Comparison of ENCODE assay signal across 8 cellular contexts in genomic region chr7:16660702-16661464, GRCh38. TPM values are rescaled to one million over a fixed set of nuclear protein-coding genes. Genes with fewer than 3 reads are reported as not detected.
DNase-seq lines count a peak whose midpoint lies in the region; ATAC-seq, FAIRE-seq and TF ChIP-seq lines count a peak whose summit lies in the region.
"Had no signal": no experiment of that assay in that cellular context is flagged by ENCODE, and none has a peak within 500 bp of the region (broad histone marks: within the 10 kb centered on the region; RNA-seq: fewer than 3 reads in every experiment).

No MANE protein-coding gene starts in this region.

- intact Hi-C loops in endothelial cell of umbilical vein (cut with micrococcal nuclease), result loop anchor here (2.0 kb wide), 1 partner anchor 14 kb away; the partner anchor contains the start of gene BZW2

- no peak for DNase-seq in GM23338 (ENCODE audit: low spot score)
- peak; percentile 66 for DNase-seq in NCI-H345 (lab: John Stamatoyannopoulos, UW)
- DNase-seq in endothelial cell of umbilical vein (ENCODE audit: low read depth, low spot score), result peak; percentile 75
- DNase-seq in trophoblast cell, result peak in 1 of 2 donors; percentile 93
- DNase-seq in NCI-H524 treated with DMSO at 0.1 percent for 48 hours (lab: John Stamatoyannopoulos, UW), result no peak
- DNase-seq: amniotic stem cell had no signal

- H3K4me3 ChIP-seq in GM23338, result no peak overlapping the region
- H3K4me3 ChIP-seq in endothelial cell of umbilical vein (replicated peaks in 1 of 3; ENCODE audit: insufficient read depth in 1 of 3, low read depth in 1 of 3, low read length in 3 of 3), result no peak overlapping the region
- H3K4me3 ChIP-seq in trophoblast cell (ENCODE audit: low read depth, low read length), result no peak overlapping the region

- H3K27ac Mint-ChIP-seq in GM23338, result no peak overlapping the region

- peak; percentile 72 for FAIRE-seq in endothelial cell of umbilical vein (lab: Jason Lieb, UNC)

- CTCF ChIA-PET in endothelial cell of umbilical vein (lab: Charles Lee), result interaction anchor here (1.0 kb wide), 1 partner anchor 34 kb away, joined by 3 read pairs; no protein-coding TSS in a partner anchor

- H3K36me3 Mint-ChIP-seq in GM23338 (ENCODE audit: low read depth), result peaks cover 7% of the 10 kb centered on the region

- no peaks in the 10 kb centered on the region for H3K9me2 ChIP-seq in GM23338 (ENCODE audit: insufficient read depth)

- no peaks in the 10 kb centered on the region for H3K9me3 Mint-ChIP-seq in GM23338

- H3K4me3 Mint-ChIP-seq in GM23338, result no peak overlapping the region

- dilution Hi-C loops in endothelial cell of umbilical vein (cut with MboI; ENCODE audit: extremely low pct_ligation_motif_present, low sequenced_read_pairs), result no loop called here

- peak overlapping the region; percentile 91 for H4K91ac ChIP-seq in trophoblast cell (ENCODE audit: low read depth, low read length)

- H3K9me3 ChIP-seq in endothelial cell of umbilical vein (replicated peaks; ENCODE audit: control insufficient read depth, insufficient read depth, low read length) (no peaks in the 10 kb centered on the region), trophoblast cell (ENCODE audit: insufficient read depth, low read depth, low read length) (no peaks in the 10 kb centered on the region)

- H2AFZ ChIP-seq in GM23338 (no peak overlapping the region), endothelial cell of umbilical vein (ENCODE audit: low read depth, low read length) (no peak overlapping the region), trophoblast cell (ENCODE audit: insufficient read depth, low read length, poor library complexity) (no peak overlapping the region)

- TF ChIP-seq CTCF in GM23338 (conservative IDR thresholded peaks at IDR 0.05; ENCODE audit: low read depth in 2 of 2) (no peak), endothelial cell of umbilical vein (IDR thresholded peaks at IDR 0.05; ENCODE audit: extremely low read depth in 1 of 2, insufficient read depth in 1 of 2, low read depth in 1 of 2, low read length in 2 of 2) (no peak)

- no CpG with 5 or more reads among the region's 5 CpGs for WGBS in trophoblast cell (ENCODE audit: extremely low coverage, insufficient coverage, insufficient read length)

- H3K18ac ChIP-seq in trophoblast cell (ENCODE audit: low read length), result peak overlapping the region; percentile 91

- peak overlapping the region; percentile 76 for H2BK120ac ChIP-seq in trophoblast cell (ENCODE audit: insufficient read depth, low read length, poor library complexity)

- H3K4me2 ChIP-seq in GM23338 (0 out of 2 replicates have a peak overlapping the region, but pooled peaks have one; percentile 15), endothelial cell of umbilical vein (ENCODE audit: insufficient read depth, low read length) (peak overlapping the region; percentile 48), trophoblast cell (ENCODE audit: low read length) (peak overlapping the region; percentile 44)

- peaks cover 43% of the 10 kb centered on the region for H3K4me1 ChIP-seq in GM23338 (ENCODE audit: insufficient read depth)
- peaks cover 21% of the 10 kb centered on the region for H3K4me1 ChIP-seq in endothelial cell of umbilical vein (ENCODE audit: control insufficient read depth, extremely low read depth, insufficient read depth, low read length)
- H3K4me1 ChIP-seq in trophoblast cell (ENCODE audit: control insufficient read depth in 1 of 2, insufficient read depth in 2 of 2, low read length in 2 of 2), result peaks cover 5 to 10% of the 10 kb centered on the region in 2 experiments

- ATAC-seq in GM23338 (no peak), GM18502 (IDR thresholded peaks at IDR 0.05; ENCODE audit: poor library complexity, unreplicated experiment) (no peak), HG03432 (IDR thresholded peaks at IDR 0.05; ENCODE audit: unreplicated experiment) (no peak)

- no peaks in the 10 kb centered on the region for H3K9me1 ChIP-seq in endothelial cell of umbilical vein (replicated peaks; ENCODE audit: control insufficient read depth, extremely low read depth, insufficient read depth, low read length)

- H3K9ac ChIP-seq in endothelial cell of umbilical vein (replicated peaks; ENCODE audit: extremely low read depth, insufficient read depth, low read length) (no peak overlapping the region), trophoblast cell (ENCODE audit: low read length) (no peak overlapping the region)

- H3K27ac ChIP-seq in GM23338 (ENCODE audit: low read depth) (no peak overlapping the region), endothelial cell of umbilical vein (ENCODE audit: insufficient read depth, low read depth, low read length) (peak overlapping the region; percentile 19), trophoblast cell (ENCODE audit: low read depth, low read length) (peak overlapping the region; percentile 84)

- peak overlapping the region; percentile 91 for H2BK12ac ChIP-seq in trophoblast cell (ENCODE audit: low read length)

- H4K20me1 ChIP-seq in GM23338 (replicated peaks; ENCODE audit: insufficient read depth) (peaks cover 19% of the 10 kb centered on the region; the same call in 1 of the 2 replicates), endothelial cell of umbilical vein (replicated peaks; ENCODE audit: control insufficient read depth, extremely low read depth, insufficient read depth, low read length) (peaks cover 2% of the 10 kb centered on the region)

- no peaks in the 10 kb centered on the region for H3F3A ChIP-seq in GM23338 (replicated peaks; ENCODE audit: low read depth)

- peak overlapping the region; percentile 22 for H4K8ac ChIP-seq in trophoblast cell (ENCODE audit: low read depth, low read length)

- H3K4me1 Mint-ChIP-seq in GM23338, result peaks cover 44% of the 10 kb centered on the region

- peak overlapping the region; percentile 97 for H3K4ac ChIP-seq in trophoblast cell (ENCODE audit: low read depth, low read length)

- peak overlapping the region; percentile 85 for H3K14ac ChIP-seq in trophoblast cell (ENCODE audit: low read length)

- BruUV-seq in endothelial cell of umbilical vein (replicated peaks; lab: Mats Ljungman, UMichigan), result no TSS peak

- H3K27me3 Mint-ChIP-seq in GM23338 (ENCODE audit: insufficient read depth, low read depth, poor library complexity), result peaks cover 1% of the 10 kb centered on the region

- H3K79me2 ChIP-seq in GM23338 (replicated peaks; ENCODE audit: insufficient read depth) (peaks cover 97% of the 10 kb centered on the region), endothelial cell of umbilical vein (ENCODE audit: control insufficient read depth, insufficient read depth, low read length) (peaks cover 91% of the 10 kb centered on the region), trophoblast cell (ENCODE audit: control insufficient read depth, insufficient read depth, low read length, poor library complexity) (peaks cover 9% of the 10 kb centered on the region)

- H3K79me1 ChIP-seq in trophoblast cell (ENCODE audit: low read length), result peaks cover 21% of the 10 kb centered on the region

- no peak for TF ChIP-seq POLR2A in endothelial cell of umbilical vein (IDR thresholded peaks at IDR 0.05; ENCODE audit: low read depth, low read length)

- H3K23ac ChIP-seq in trophoblast cell (ENCODE audit: low read length), result peak overlapping the region; percentile 60

- H2BK5ac ChIP-seq in trophoblast cell (ENCODE audit: low read depth, low read length, poor library complexity), result peak overlapping the region; percentile 92

- H3K27me3 ChIP-seq in GM23338 (ENCODE audit: insufficient read depth) (no peaks in the 10 kb centered on the region), endothelial cell of umbilical vein (ENCODE audit: control insufficient read depth in 2 of 2, insufficient read depth in 2 of 2, low read length in 2 of 2) (no peaks in the 10 kb centered on the region), trophoblast cell (ENCODE audit: insufficient read depth, low read length) (no peaks in the 10 kb centered on the region)

- H3K36me3 ChIP-seq in GM23338 (ENCODE audit: insufficient read depth), result no peaks in the 10 kb centered on the region
- no peaks in the 10 kb centered on the region for H3K36me3 ChIP-seq in endothelial cell of umbilical vein (ENCODE audit: control insufficient read depth in 2 of 2, extremely low read depth in 1 of 2, insufficient read depth in 2 of 2, low read length in 2 of 2)
- H3K36me3 ChIP-seq in trophoblast cell (ENCODE audit: control insufficient read depth in 1 of 2, insufficient read depth in 2 of 2, low read length in 2 of 2), result peaks cover 0 to 1% of the 10 kb centered on the region in 2 experiments

- H4K12ac ChIP-seq in trophoblast cell (ENCODE audit: low read depth, low read length), result peak overlapping the region; percentile 30

- H2AK5ac ChIP-seq in trophoblast cell (ENCODE audit: low read length), result peak overlapping the region; percentile 92

- POLR2A ChIA-PET in endothelial cell of umbilical vein (lab: Charles Lee), result interaction anchor here (0.7 kb wide), 1 partner anchor 126 kb away, joined by 5 read pairs; no protein-coding TSS in a partner anchor

TF ChIP-seq in GM23338, 12 proteins besides CTCF, POLR2A, EP300 and RAD21 (continues in another document):
- TF ChIP-seq EZH2phosphoT487 (IDR thresholded peaks at IDR 0.05; ENCODE audit: unreplicated experiment), result no peak

RNA-seq across cellular contexts. Expression of gene BZW2, which starts 14.9 kb away (rescaled TPM):
- 95.3 and 108 TPM in 2 replicates for total RNA-seq in GM23338 (2014; rRNA removed; shearing (Covaris generic))
- polyA plus RNA-seq in GM23338 (2016; fragmentation: Nextera tagmentation; extraction: Ambion mirVana), result 83.9 and 88.8 TPM in 2 replicates
- total RNA-seq in endothelial cell of umbilical vein, result 95.3 and 106 TPM in 2 replicates
- polyA plus RNA-seq in endothelial cell of umbilical vein, result 25.7 and 39.7 TPM in 2 replicates
- 102 and 123 TPM in 2 replicates for polyA plus RNA-seq in endothelial cell of umbilical vein (2011; cell fraction: cytosol; rRNA removed)
- polyA plus RNA-seq in endothelial cell of umbilical vein (2011; cell fraction: nucleus; rRNA removed), result 85.1 and 86.6 TPM in 2 replicates
- polyA plus RNA-seq in endothelial cell of umbilical vein (2012), result 116 and 121 TPM in 2 replicates
- 48.6 and 54.5 TPM in 2 replicates for polyA minus RNA-seq in endothelial cell of umbilical vein
- 26.6 TPM for polyA minus RNA-seq in endothelial cell of umbilical vein (2011; cell fraction: cytosol; rRNA and poly(A)+ RNA removed)
- 26.5 and 37.1 TPM in 2 replicates for polyA minus RNA-seq in endothelial cell of umbilical vein (2011; cell fraction: nucleus; rRNA and poly(A)+ RNA removed)
- 239 and 252 TPM in 2 replicates for polyA plus RNA-seq in trophoblast cell (2013)

RNA-seq across cellular contexts. Expression of gene ANKMY2, which starts 15.3 kb away (rescaled TPM):
- total RNA-seq in GM23338 (2014; rRNA removed; shearing (Covaris generic)), result 9.2 and 9.5 TPM in 2 replicates
- polyA plus RNA-seq in GM23338 (2016; fragmentation: Nextera tagmentation; extraction: Ambion mirVana), result 3.1 and 4.4 TPM in 2 replicates
- total RNA-seq in endothelial cell of umbilical vein, result 9.8 and 11.6 TPM in 2 replicates
- polyA plus RNA-seq in endothelial cell of umbilical vein, result 5.5 and 7.7 TPM in 2 replicates
- 9.3 and 10.7 TPM in 2 replicates for polyA plus RNA-seq in endothelial cell of umbilical vein (2011; cell fraction: cytosol; rRNA removed)
- 23.8 and 24.0 TPM in 2 replicates for polyA plus RNA-seq in endothelial cell of umbilical vein (2011; cell fraction: nucleus; rRNA removed)
- polyA plus RNA-seq in endothelial cell of umbilical vein (2012), result 9.2 and 10.8 TPM in 2 replicates
- polyA minus RNA-seq in endothelial cell of umbilical vein, result 8.5 and 12.2 TPM in 2 replicates
- polyA minus RNA-seq in endothelial cell of umbilical vein (2011; cell fraction: cytosol; rRNA and poly(A)+ RNA removed), result 8.3 TPM
- polyA minus RNA-seq in endothelial cell of umbilical vein (2011; cell fraction: nucleus; rRNA and poly(A)+ RNA removed), result 6.3 and 10.0 TPM in 2 replicates
- 17.7 and 18.1 TPM in 2 replicates for polyA plus RNA-seq in trophoblast cell (2013)

Comparison
In these comparisons a context has a peak if more than half of its experiments do, and no peak if none do; other contexts are left out.
1. DNase-seq: peak in NCI-H345 (single experiment) and endothelial cell of umbilical vein (single experiment); none in GM23338 (single experiment) and NCI-H524 treated with DMSO at 0.1 percent for 48 hours (single experiment).
2. Peak in every context shown above with its lines, with median percentiles within 50 percentile points of each other: H3K4me2 ChIP-seq.